21 cellular contexts compared by ENCODE assay signal in the genomic region with DNA sequence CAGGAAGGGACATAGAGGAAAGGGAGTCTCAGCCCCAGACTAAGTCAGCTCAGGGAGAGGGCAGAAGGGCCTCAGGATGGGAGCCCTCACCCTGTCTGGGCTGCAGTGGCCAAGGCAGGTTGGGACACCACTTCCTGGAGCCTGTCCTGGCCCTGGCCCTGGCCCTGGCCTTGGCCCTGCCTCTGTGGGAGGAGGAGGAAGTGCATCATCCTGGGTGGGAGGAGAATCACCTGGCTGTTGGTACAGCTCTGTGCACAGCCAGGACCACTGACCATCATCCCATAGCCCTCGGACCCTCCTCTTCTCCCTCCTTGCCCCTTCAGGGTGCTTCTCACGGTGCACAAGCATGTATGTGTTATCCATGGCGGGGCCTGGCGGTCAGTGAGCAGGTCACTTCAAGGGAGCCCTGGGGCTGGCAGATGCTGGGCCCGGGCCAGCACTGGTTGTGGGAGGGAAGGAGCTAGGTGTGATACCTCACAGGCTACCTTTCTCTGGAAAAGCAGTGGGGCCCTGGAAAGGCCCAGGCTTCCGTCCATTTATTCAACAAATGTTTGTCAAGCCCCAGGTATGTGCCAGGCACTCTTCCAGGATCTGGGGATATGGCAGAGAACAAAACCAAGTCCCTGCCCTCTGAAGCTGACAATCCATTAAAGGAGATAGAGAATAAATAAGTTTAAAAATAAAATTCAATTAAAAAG. TPM values are rescaled to one million over a fixed set of nuclear protein-coding genes. Genes with fewer than 3 reads are reported as not detected.
DNase-seq lines count a peak whose midpoint lies in the region; ATAC-seq and TF ChIP-seq lines count a peak whose summit lies in the region.
"Had no signal": no experiment of that assay in that cellular context is flagged by ENCODE, and none has a peak within 500 bp of the region (broad histone marks: within the 10 kb centered on the region; RNA-seq: fewer than 3 reads in every experiment).

No MANE protein-coding gene starts in this region.

- H3K36me3 ChIP-seq in upper lobe of right lung: no peaks in the 10 kb centered on the region
- H3K36me3 ChIP-seq: BLaER1, gastrocnemius medialis, MG63 had no signal

- TF ChIP-seq CTCF in natural killer cell (IDR thresholded peaks at IDR 0.05) (no peak), upper lobe of right lung (IDR thresholded peaks at IDR 0.05) (no peak)

- H3K9me3 ChIP-seq in upper lobe of right lung: no peaks in the 10 kb centered on the region
- H3K9me3 ChIP-seq: BLaER1, gastrocnemius medialis, MG63 had no signal

- H3K4me1 Mint-ChIP-seq in natural killer cell treated with Interleukin-12 subunit alpha and Interleukin-12 subunit beta and Interleukin-15 and Interleukin-18, amount 100 ng/mL, for 72 hours (ENCODE audit: low read depth in 2 of 2): peaks cover 0 to 2% of the 10 kb centered on the region in 2 donors
- H3K4me1 Mint-ChIP-seq in natural killer cell: no peaks in the 10 kb centered on the region
- H3K4me1 Mint-ChIP-seq: activated naive CD4-positive, alpha-beta T cell treated with anti-CD3 and anti-CD28 coated beads, Interleukin-2, amount 50 U/mL, for 24 hours had no signal

- no peaks in the 10 kb centered on the region for H3K4me1 ChIP-seq in upper lobe of right lung
- H3K4me1 ChIP-seq: gastrocnemius medialis had no signal

- peak overlapping the region in 1 of 2 donors; percentile 32 for H3K27ac Mint-ChIP-seq in natural killer cell treated with Interleukin-12 subunit alpha and Interleukin-12 subunit beta and Interleukin-15 and Interleukin-18, amount 100 ng/mL, for 72 hours
- H3K27ac Mint-ChIP-seq in natural killer cell: no peak overlapping the region
- H3K27ac Mint-ChIP-seq: activated naive CD4-positive, alpha-beta T cell treated with anti-CD3 and anti-CD28 coated beads, Interleukin-2, amount 50 U/mL, for 24 hours had no signal

- DNase-seq in natural killer cell treated with Interleukin-12 subunit alpha and Interleukin-12 subunit beta and Interleukin-15 and Interleukin-18, amount 100 ng/mL, for 72 hours (ENCODE audit: low spot score): no peak
- DNase-seq in natural killer cell (no peak), left colon (no peak), upper lobe of right lung (no peak)
- DNase-seq: activated CD4-positive, CD25-positive, alpha-beta regulatory T cell treated with anti-CD3 and anti-CD28 coated beads, Interleukin-2, amount 50 U/mL, for 72 hours; aorta; Calu3; gastrocnemius medialis; hypothalamus; MG63; NCI-H146; NCI-H2171; NCI-H526 treated with DMSO at 0.1 percent for 48 hours; posterior cingulate gyrus; stimulated activated CD4-positive, alpha-beta T cell treated with anti-CD3 and anti-CD28 coated beads, Interleukin-1b, Interleukin-23, amount 100 ng/mL, for 48 hours; stimulated activated naive CD4-positive, alpha-beta T cell; T1000 had no signal

- no peaks in the 10 kb centered on the region for H3K9me3 Mint-ChIP-seq in natural killer cell treated with Interleukin-12 subunit alpha and Interleukin-12 subunit beta and Interleukin-15 and Interleukin-18, amount 100 ng/mL, for 72 hours
- H3K9me3 Mint-ChIP-seq in natural killer cell: no peaks in the 10 kb centered on the region
- H3K9me3 Mint-ChIP-seq: activated naive CD4-positive, alpha-beta T cell treated with anti-CD3 and anti-CD28 coated beads, Interleukin-2, amount 50 U/mL, for 24 hours had no signal

- H3K4me3 Mint-ChIP-seq in natural killer cell treated with Interleukin-12 subunit alpha and Interleukin-12 subunit beta and Interleukin-15 and Interleukin-18, amount 100 ng/mL, for 72 hours: no peak overlapping the region
- no peak overlapping the region for H3K4me3 Mint-ChIP-seq in natural killer cell
- H3K4me3 Mint-ChIP-seq: activated naive CD4-positive, alpha-beta T cell treated with anti-CD3 and anti-CD28 coated beads, Interleukin-2, amount 50 U/mL, for 24 hours had no signal

- no peak overlapping the region for H3K4me3 ChIP-seq in upper lobe of right lung
- H3K4me3 ChIP-seq: BLaER1, gastrocnemius medialis, MG63 had no signal

- H3K27ac ChIP-seq in upper lobe of right lung: no peak overlapping the region
- H3K27ac ChIP-seq: BLaER1, gastrocnemius medialis had no signal

- H3K36me3 Mint-ChIP-seq in natural killer cell treated with Interleukin-12 subunit alpha and Interleukin-12 subunit beta and Interleukin-15 and Interleukin-18, amount 100 ng/mL, for 72 hours: no peaks in the 10 kb centered on the region
- H3K36me3 Mint-ChIP-seq in natural killer cell: no peaks in the 10 kb centered on the region
- H3K36me3 Mint-ChIP-seq: activated naive CD4-positive, alpha-beta T cell treated with anti-CD3 and anti-CD28 coated beads, Interleukin-2, amount 50 U/mL, for 24 hours had no signal

- peaks cover 0 to 3% of the 10 kb centered on the region in 2 donors for H3K27me3 Mint-ChIP-seq in natural killer cell treated with Interleukin-12 subunit alpha and Interleukin-12 subunit beta and Interleukin-15 and Interleukin-18, amount 100 ng/mL, for 72 hours
- peaks cover 0 to 9% of the 10 kb centered on the region in 2 donors for H3K27me3 Mint-ChIP-seq in natural killer cell (ENCODE audit: low read depth in 2 of 2)
- H3K27me3 Mint-ChIP-seq: activated naive CD4-positive, alpha-beta T cell treated with anti-CD3 and anti-CD28 coated beads, Interleukin-2, amount 50 U/mL, for 24 hours had no signal

- intact Hi-C loops in natural killer cell (cut with micrococcal nuclease): no loop called here
- intact Hi-C loops in left colon (cut with DNase I, micrococcal nuclease): no loop called here
- intact Hi-C loops in upper lobe of right lung (cut with DNase I): loop anchor here (10.0 kb wide), 1 partner anchor 111 kb away; the partner anchor contains the start of gene BSN

- no peaks in the 10 kb centered on the region for H3K27me3 ChIP-seq in upper lobe of right lung
- H3K27me3 ChIP-seq: BLaER1, MG63 had no signal

- peak; percentile 8 to 15 for ATAC-seq in natural killer cell treated with Interleukin-12 subunit alpha and Interleukin-12 subunit beta and Interleukin-15 and Interleukin-18, amount 100 ng/mL, for 72 hours
- ATAC-seq in natural killer cell (no peak), left colon (peak; percentile 56), upper lobe of right lung (peak; percentile 13), GM21526 (IDR thresholded peaks at IDR 0.05; ENCODE audit: low FRiP score, unreplicated experiment) (no peak), HG03565 (IDR thresholded peaks at IDR 0.05; ENCODE audit: unreplicated experiment) (no peak)
- ATAC-seq: gastrocnemius medialis had no signal

RNA-seq across cellular contexts. Expression of gene APEH, which starts 8.2 kb away (rescaled TPM):
- total RNA-seq in natural killer cell treated with Interleukin-12 subunit alpha and Interleukin-12 subunit beta and Interleukin-15 and Interleukin-18, amount 100 ng/mL, for 72 hours: 100 to 1,000 TPM; 134 to 235 TPM
- total RNA-seq in natural killer cell: 10 to 100 TPM; 62.8 to 95.7 (median 77.5) TPM
- total RNA-seq in left colon: 100 to 1,000 TPM; 153 to 182 TPM
- total RNA-seq in upper lobe of right lung: 88.5 TPM

RNA-seq across cellular contexts. Expression of gene MST1, which starts 23.3 kb away (rescaled TPM):
- 1 to 10 TPM; 4.2 to 6.8 TPM for total RNA-seq in natural killer cell treated with Interleukin-12 subunit alpha and Interleukin-12 subunit beta and Interleukin-15 and Interleukin-18, amount 100 ng/mL, for 72 hours
- total RNA-seq in natural killer cell: 10 to 100 TPM in 2 of 3 donors, 1 to 10 TPM in 1; 9.5 to 19.1 (median 15.2) TPM
- total RNA-seq in left colon: 10 to 100 TPM; 22.1 to 28.2 TPM
- 23.7 TPM for total RNA-seq in upper lobe of right lung

RNA-seq across cellular contexts. Expression of gene RNF123, which starts 23.4 kb away (rescaled TPM):
- 10 to 100 TPM; 45.6 to 67.9 TPM for total RNA-seq in natural killer cell treated with Interleukin-12 subunit alpha and Interleukin-12 subunit beta and Interleukin-15 and Interleukin-18, amount 100 ng/mL, for 72 hours
- total RNA-seq in natural killer cell (10 to 100 TPM; 48.5 to 58.7 (median 55.6) TPM), left colon (10 to 100 TPM; 40.3 to 44.0 TPM), upper lobe of right lung (41.4 TPM)

RNA-seq across cellular contexts. Expression of gene AMIGO3, which starts 53.5 kb away (rescaled TPM):
- 1 to 10 TPM; 1.0 to 2.0 TPM for total RNA-seq in natural killer cell treated with Interleukin-12 subunit alpha and Interleukin-12 subunit beta and Interleukin-15 and Interleukin-18, amount 100 ng/mL, for 72 hours
- 1 to 10 TPM in 2 of 3 donors, not detected in 1; 1.3 to 1.9 TPM for total RNA-seq in natural killer cell
- not detected for total RNA-seq in left colon
- 0.26 TPM for total RNA-seq in upper lobe of right lung
- total RNA-seq: aorta had no signal

RNA-seq across cellular contexts. Expression of gene GMPPB, which starts 57.8 kb away (rescaled TPM):
- total RNA-seq in natural killer cell treated with Interleukin-12 subunit alpha and Interleukin-12 subunit beta and Interleukin-15 and Interleukin-18, amount 100 ng/mL, for 72 hours: 100 to 1,000 TPM in 1 of 2 donors, 10 to 100 TPM in 1; 83.5 to 110 TPM
- 10 to 100 TPM; 24.1 to 28.9 (median 27.5) TPM for total RNA-seq in natural killer cell
- 10 to 100 TPM; 54.2 to 78.4 TPM for total RNA-seq in left colon
- total RNA-seq in upper lobe of right lung: 34.8 TPM

Comparison
In these comparisons a context has a peak if more than half of its experiments do, and no peak if none do; other contexts are left out.
1. ATAC-seq: peak in natural killer cell treated with Interleukin-12 subunit alpha and Interleukin-12 subunit beta and Interleukin-15 and Interleukin-18, amount 100 ng/mL, for 72 hours (2 of 2), left colon (single experiment) and upper lobe of right lung (single experiment); none in natural killer cell (0 of 3), GM21526 (single experiment) and HG03565 (single experiment).